Comparison of ENCODE assay signal across 18 cellular contexts in genomic region chr6:75776461-75776860, GRCh38. TPM values are rescaled to one million over a fixed set of nuclear protein-coding genes. Genes with fewer than 3 reads are reported as not detected.
DNase-seq lines count a peak whose midpoint lies in the region; ATAC-seq, FAIRE-seq and TF ChIP-seq lines count a peak whose summit lies in the region.
"Had no signal": no experiment of that assay in that cellular context is flagged by ENCODE, and none has a peak within 500 bp of the region (broad histone marks: within the 10 kb centered on the region; RNA-seq: fewer than 3 reads in every experiment).

No MANE protein-coding gene starts in this region.

- H3K36me3 Mint-ChIP-seq in nephron progenitor cell (ENCODE audit: low read depth) = peaks cover 6% of the 10 kb centered on the region
- H3K36me3 Mint-ChIP-seq: CD8-positive, alpha-beta memory T cell had no signal

- RAD21 ChIA-PET in GM12878 (lab: Charles Lee; ENCODE audit: unreplicated experiment) = no interaction called here

- 48% methylated on average over 2 of the region's 2 CpGs for WGBS in GM12878 (ENCODE audit: insufficient coverage, insufficient replicate concordance, low lambda C conversion rate, missing lambda C conversion rate)
- 52 to 67% (median 63%) methylated on average over 2 of the region's 2 CpGs for WGBS in stomach, 5 donors

- POLR2A ChIA-PET in HEK293 (lab: Yijun Ruan, JAX) = no interaction called here
- POLR2A ChIA-PET in GM12878 (lab: Charles Lee) = interaction anchor here (1.0 kb wide), 1 partner anchor 9 kb away, joined by 3 read pairs; no protein-coding TSS in a partner anchor

- no peak for FAIRE-seq in GM12878 (lab: Jason Lieb, UNC)
- FAIRE-seq: G401.6, K562 had no signal

- in situ Hi-C loops in GM12878 (cut with MboI) = no loop called here

- CTCF ChIA-PET in HEK293 (lab: Yijun Ruan, JAX) (interaction anchor here (0.6 to 0.7 kb wide), 3 partner anchors 67 to 259 kb away, joined by 3 read pairs; no protein-coding TSS in a partner anchor), GM12878 (lab: Yijun Ruan, JAX) (interaction anchor here (1.4 kb wide), 1 partner anchor 18 kb away, joined by 3 read pairs; no protein-coding TSS in a partner anchor)

- TF ChIP-seq EP300 in GM12878 (IDR thresholded peaks at IDR 0.05; ENCODE audit: borderline replicate concordance in 1 of 2, control insufficient read depth in 1 of 2, low read depth in 2 of 2, low read length in 2 of 2) = no peak
- no peak for TF ChIP-seq EP300 in stomach (IDR thresholded peaks at IDR 0.05)

- H3K9me3 Mint-ChIP-seq in nephron progenitor cell = no peaks in the 10 kb centered on the region
- H3K9me3 Mint-ChIP-seq: CD8-positive, alpha-beta memory T cell; GM23338 had no signal

- H3K36me3 ChIP-seq in HEK293 (ENCODE audit: control insufficient read depth in 2 of 2, insufficient read depth in 1 of 2, low read length in 2 of 2) (peaks cover 0 to 4% of the 10 kb centered on the region in 2 experiments; a peak in 1 of 3 replicates), GM12878 (ENCODE audit: control insufficient read depth in 2 of 2, insufficient read depth in 2 of 2, low read length in 1 of 2) (no peaks in the 10 kb centered on the region), stomach (no peaks in the 10 kb centered on the region)
- H3K36me3 ChIP-seq: BLaER1, HAP-1 had no signal

- H3K4me1 Mint-ChIP-seq in nephron progenitor cell = peaks cover 18% of the 10 kb centered on the region

- BruUV-seq in GM12878 (replicated peaks; lab: Mats Ljungman, UMichigan) = no TSS peak

- H3K4me3 ChIP-seq in HEK293 (ENCODE audit: low read depth, low read length) (no peak overlapping the region), GM12878 (no peak overlapping the region), stomach (no peak overlapping the region)
- H3K4me3 ChIP-seq: BLaER1, GM23338, HAP-1, K562 had no signal

- peak; percentile 48 for ATAC-seq in GM12878
- ATAC-seq in GM21360 (IDR thresholded peaks at IDR 0.05; ENCODE audit: unreplicated experiment) = no peak
- ATAC-seq: GM23338, K562 had no signal

- no peaks in the 10 kb centered on the region for H3K79me2 ChIP-seq in GM12878 (ENCODE audit: control insufficient read depth, insufficient read depth, low read length)

- H3K27ac Mint-ChIP-seq in nephron progenitor cell = peak overlapping the region; percentile 28
- H3K27ac Mint-ChIP-seq: CD8-positive, alpha-beta memory T cell; GM23338 had no signal

- H3K27me3 Mint-ChIP-seq in nephron progenitor cell (ENCODE audit: low read depth, poor library complexity) = no peaks in the 10 kb centered on the region
- H3K27me3 Mint-ChIP-seq: CD8-positive, alpha-beta memory T cell had no signal

- H3K27ac ChIP-seq in HEK293 (ENCODE audit: extremely low read depth, low read depth, low read length) (no peak overlapping the region), GM12878 (ENCODE audit: control insufficient read depth, insufficient read depth) (no peak overlapping the region), stomach (no peak overlapping the region)
- H3K27ac ChIP-seq: 22Rv1, BLaER1, HL-60 had no signal

- H3K4me1 ChIP-seq in HEK293 (ENCODE audit: control insufficient read depth, insufficient read depth, low read length) (peaks cover 56% of the 10 kb centered on the region), GM12878 (ENCODE audit: control insufficient read depth, insufficient read depth, low read length) (no peaks in the 10 kb centered on the region), stomach (peaks cover 0 to 11% (median 4%) of the 10 kb centered on the region in 4 donors)
- H3K4me1 ChIP-seq: BLaER1, HAP-1 had no signal

- H3K9ac ChIP-seq in GM12878 (ENCODE audit: control insufficient read depth, insufficient read depth, low read length) = no peak overlapping the region
- H3K9ac ChIP-seq: BLaER1 had no signal

- H2AFZ ChIP-seq in GM12878 (ENCODE audit: control insufficient read depth, low read depth, low read length) = no peak overlapping the region
- H2AFZ ChIP-seq: GM23338 had no signal

- H3K4me2 ChIP-seq in GM12878 (ENCODE audit: control insufficient read depth, insufficient read depth) = no peak overlapping the region
- H3K4me2 ChIP-seq: BLaER1, GM23338 had no signal

- intact Hi-C loops in GM12878 (cut with micrococcal nuclease; ENCODE audit: unreplicated experiment) (no loop called here), stomach (cut with DNase I; ENCODE audit: low total_unique reads) (no loop called here)

- TF ChIP-seq POLR2A in GM12878 (IDR thresholded peaks at IDR 0.05; ENCODE audit: low read depth, low read length) = no peak
- TF ChIP-seq POLR2A in stomach (IDR thresholded peaks at IDR 0.05) = no peak

- no peaks in the 10 kb centered on the region for H4K20me1 ChIP-seq in GM12878 (ENCODE audit: control insufficient read depth, insufficient read depth)
- H4K20me1 ChIP-seq: BLaER1 had no signal

- no peak overlapping the region for H3K4me3 Mint-ChIP-seq in nephron progenitor cell
- H3K4me3 Mint-ChIP-seq: CD8-positive, alpha-beta memory T cell; GM23338 had no signal

- H3K9me3 ChIP-seq in HEK293 (ENCODE audit: control insufficient read depth, insufficient read depth, low read depth, low read length) (no peaks in the 10 kb centered on the region), GM12878 (replicated peaks; ENCODE audit: control insufficient read depth, insufficient read depth, low read length) (no peaks in the 10 kb centered on the region), stomach (no peaks in the 10 kb centered on the region)
- H3K9me3 ChIP-seq: BLaER1, HAP-1 had no signal

- SMC1A ChIA-PET in GM12878 (lab: Charles Lee; ENCODE audit: uncharacterized antibody, unreplicated experiment) = interaction anchor here (1.2 to 1.5 kb wide), 3 partner anchors 9 to 12 kb away, joined by 3 to 4 read pairs (median 4); no protein-coding TSS in a partner anchor

- TF ChIP-seq CTCF in HEK293 (tag by site-specific recombination; IDR thresholded peaks at IDR 0.05) (no peak), GM12878 (IDR thresholded peaks at IDR 0.05 in 2 of 3, conservative IDR thresholded peaks at IDR 0.05 in 1 of 3; ENCODE audit: control insufficient read depth in 2 of 3, extremely low read depth in 1 of 3, insufficient read depth in 1 of 3, low read depth in 3 of 3, low read length in 3 of 3) (no peak), nephron progenitor cell (IDR thresholded peaks at IDR 0.05) (no peak), stomach (IDR thresholded peaks at IDR 0.05) (no peak)

- DNase-seq in DMS 273 (lab: John Stamatoyannopoulos, UW; ENCODE audit: unreplicated experiment) (peak; percentile 21), DMS 273 treated with DMSO at 0.1 percent for 48 hours (lab: John Stamatoyannopoulos, UW) (no peak), GM12878 (ENCODE audit: low read depth, low spot score) (no peak), nephron progenitor cell (no peak), KG1 (lab: John Stamatoyannopoulos, UW) (no peak), stomach (no peak)
- DNase-seq: AML-193; CD8-positive, alpha-beta memory T cell; DMS79 had no signal

- H3K27me3 ChIP-seq in GM12878 (replicated peaks in 1 of 2; ENCODE audit: control insufficient read depth in 2 of 2, insufficient read depth in 2 of 2, low read length in 1 of 2) (no peaks in the 10 kb centered on the region), stomach (no peaks in the 10 kb centered on the region)
- H3K27me3 ChIP-seq: BLaER1 had no signal

- no peak for TF ChIP-seq RAD21 in GM12878 (IDR thresholded peaks at IDR 0.05; ENCODE audit: insufficient read depth, low read depth, low read length)

TF ChIP-seq in HEK293, 187 proteins besides CTCF, POLR2A, EP300 and RAD21 (continues in another document):
- TF ChIP-seq ZXDB (tag by site-specific recombination; IDR thresholded peaks at IDR 0.05) (0 out of 2 replicates have a peak, but pooled peaks have one; percentile 13), ZBTB21 (tag by site-specific recombination; IDR thresholded peaks at IDR 0.05) (no peak), ZNF843 (tag by site-specific recombination; IDR thresholded peaks at IDR 0.05) (peak; percentile 28; the same call in 1 of the 2 replicates), ZNF391 (tag by site-specific recombination; IDR thresholded peaks at IDR 0.05; ENCODE audit: borderline replicate concordance, low read depth) (0 out of 2 replicates have a peak, but pooled peaks have one; percentile 39)

TF ChIP-seq in GM12878, 131 proteins besides CTCF, POLR2A, EP300 and RAD21:
- TF ChIP-seq BHLHE40 (IDR thresholded peaks at IDR 0.05; ENCODE audit: borderline replicate concordance in 1 of 2, low read depth in 2 of 2, low read length in 1 of 2) = peak in 1 of 2 experiments; percentile 62; a peak in 1 of 4 replicates
- no peak for TF ChIP-seq PAX5 (IDR thresholded peaks at IDR 0.05; ENCODE audit: borderline replicate concordance, low read depth, low read length)

RNA-seq across cellular contexts. Expression of gene MYO6, which starts 27.4 kb away (rescaled TPM):
- total RNA-seq in GM12878 (2013; cell fraction: nucleolus; rRNA removed) = 31.1 and 32.1 TPM in 2 replicates
- 9.7 and 11.6 TPM in 2 replicates for total RNA-seq in GM12878 (2014; rRNA removed)
- 11.3 and 11.6 TPM in 2 replicates for total RNA-seq in GM12878 (2014; rRNA removed; fragmentation: Illumina TruSeq; extraction: Trizol)
- 22.6 and 23.2 TPM in 2 replicates for total RNA-seq in GM12878 (2021)
- 2.1 TPM for polyA plus RNA-seq in GM12878 (2011; ENCODE audit: low read depth)
- polyA plus RNA-seq in GM12878 (2011; rRNA removed) = 30.4 and 48.0 TPM in 2 replicates
- polyA plus RNA-seq in GM12878 (2011; cell fraction: cytosol; rRNA removed) = 14.5 and 17.5 TPM in 2 replicates
- 28.1 and 44.5 TPM in 2 replicates for polyA plus RNA-seq in GM12878 (2011; cell fraction: nucleus; rRNA removed)
- polyA plus RNA-seq in GM12878 (2012) = 3.1 and 4.0 TPM in 2 replicates
- 22.3 and 29.2 TPM in 2 replicates for polyA plus RNA-seq in GM12878 (2014; fragmentation: Illumina TruSeq; extraction: Trizol)
- polyA plus RNA-seq in GM12878 (2014; fragmentation: Nextera tagmentation; extraction: Ambion mirVana) = 1 to 10 TPM; 7.9 to 8.0 TPM
- polyA plus RNA-seq in GM12878 (2014; rRNA removed) = 9.0 and 11.0 TPM in 2 replicates
- polyA plus RNA-seq in GM12878 (2016; fragmentation: Nextera tagmentation; extraction: Ambion mirVana) = 10 to 100 TPM; 27.7 to 27.9 TPM
- polyA minus RNA-seq in GM12878 (2011; rRNA and poly(A)+ RNA removed) = 27.5 and 28.5 TPM in 2 replicates
- polyA minus RNA-seq in GM12878 (2011; cell fraction: cytosol; rRNA and poly(A)+ RNA removed) = 12.8 and 16.5 TPM in 2 replicates
- polyA minus RNA-seq in GM12878 (2011; cell fraction: nucleus; rRNA and poly(A)+ RNA removed) = 16.8 and 27.3 TPM in 2 replicates
- 10 to 100 TPM; 14.6 to 80.4 (median 58.5) TPM for total RNA-seq in stomach
- polyA plus RNA-seq in stomach = 10 to 100 TPM; 16.2 to 40.2 (median 20.1) TPM
